ENCODE assay signal across 8 cellular contexts in the genomic region with DNA sequence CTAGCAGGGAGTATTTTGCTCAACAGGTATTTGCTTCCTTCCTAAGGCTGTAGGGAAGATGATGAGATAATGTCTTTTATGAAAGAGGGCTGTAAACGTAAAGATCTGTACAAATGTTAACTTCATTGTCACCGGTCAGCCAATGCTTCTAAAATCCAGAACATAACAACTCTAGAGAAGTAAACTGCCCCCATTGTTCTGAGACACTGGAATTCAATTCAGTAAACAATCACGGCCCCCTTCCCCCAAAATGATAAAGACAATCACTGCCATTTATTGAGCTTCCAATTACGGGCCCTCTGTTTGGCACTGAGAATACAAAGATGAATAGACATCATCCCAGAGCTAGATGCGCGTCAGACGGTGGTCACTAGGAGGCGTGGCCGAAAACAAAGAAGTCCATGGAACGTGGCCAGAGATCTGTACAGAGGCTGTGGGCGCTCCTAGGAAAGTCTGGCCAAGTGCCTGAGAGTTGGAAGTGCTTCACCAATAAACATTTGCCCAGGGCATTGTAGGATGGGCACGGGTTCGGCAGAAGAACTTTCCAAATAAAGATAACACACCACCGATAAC. TPM values are rescaled to one million over a fixed set of nuclear protein-coding genes. Genes with fewer than 3 reads are reported as not detected.
DNase-seq lines count a peak whose midpoint lies in the region; ATAC-seq and TF ChIP-seq lines count a peak whose summit lies in the region.

No MANE protein-coding gene starts in this region.

- no peaks in the 10 kb centered on the region for H3K27me3 Mint-ChIP-seq in CD14-positive monocyte (ENCODE audit: low read depth in 3 of 3)

- peak overlapping the region; percentile 99 to 100 (median 100) for H3K27ac Mint-ChIP-seq in CD14-positive monocyte

- H3K27ac ChIP-seq in coronary artery = peak overlapping the region; percentile 94

- peak overlapping the region; percentile 90 to 99 for H3K4me3 Mint-ChIP-seq in CD14-positive monocyte

- TF ChIP-seq CTCF in CD14-positive monocyte (IDR thresholded peaks at IDR 0.05) = no peak
- no peak for TF ChIP-seq CTCF in coronary artery (IDR thresholded peaks at IDR 0.05)

- peaks cover 0 to 2% (median 0%) of the 10 kb centered on the region in 7 donors for H3K9me3 Mint-ChIP-seq in CD14-positive monocyte

- DNase-seq in CD14-positive monocyte (ENCODE audit: low spot score) (peak; percentile 78), M059J (ENCODE audit: low read depth) (peak; percentile 92), SW 1271 (lab: John Stamatoyannopoulos, UW) (peak; percentile 35 to 80), coronary artery (ENCODE audit: low spot score) (no peak), kidney tubule cell (ENCODE audit: low spot score) (peak; percentile 84)
- peak; percentile 59 for DNase-seq in stimulated activated CD4-positive, alpha-beta T cell treated with anti-CD3 and anti-CD28 coated beads, Interleukin-15, amount 100 ng/mL, for 24 hours

- peaks cover 21% of the 10 kb centered on the region for H3K4me1 Mint-ChIP-seq in CD14-positive monocyte

- peak overlapping the region; percentile 89 for H3K4me3 ChIP-seq in coronary artery

- ATAC-seq in GM19455 (IDR thresholded peaks at IDR 0.05; ENCODE audit: unreplicated experiment) (peak; percentile 34), HG03469 (IDR thresholded peaks at IDR 0.05; ENCODE audit: unreplicated experiment) (no peak)

- intact Hi-C loops in CD14-positive monocyte (cut with micrococcal nuclease) = loop anchor here (2.0 to 5.0 kb wide), 2 partner anchors 25 to 330 kb away; a partner anchor contains a TSS

- peaks cover 36 to 43% of the 10 kb centered on the region in 2 donors for H3K36me3 Mint-ChIP-seq in CD14-positive monocyte

RNA-seq across cellular contexts. Expression of a gene that starts 0.6 kb away (rescaled TPM):
- 100 to 1,000 TPM; 220 to 224 TPM for polyA plus RNA-seq in CD14-positive monocyte
- total RNA-seq in M059J (2014; rRNA removed; shearing (Covaris generic)) = 87.6 and 166 TPM in 2 replicates

RNA-seq across cellular contexts. Expression of a gene that starts 0.9 kb away (rescaled TPM):
- 1 to 10 TPM; 4.3 to 6.4 TPM for polyA plus RNA-seq in CD14-positive monocyte
- 106 and 150 TPM in 2 replicates for total RNA-seq in M059J (2014; rRNA removed; shearing (Covaris generic))

RNA-seq across cellular contexts. Expression of a gene that starts 25.0 kb away (rescaled TPM):
- polyA plus RNA-seq in CD14-positive monocyte = 10 to 100 TPM; 29.2 to 31.8 TPM
- 57.7 and 69.5 TPM in 2 replicates for total RNA-seq in M059J (2014; rRNA removed; shearing (Covaris generic))

RNA-seq across cellular contexts. Expression of a gene that starts 36.3 kb away (rescaled TPM):
- polyA plus RNA-seq in CD14-positive monocyte = 10 to 100 TPM in 1 of 2 donors, 1 to 10 TPM in 1; 5.1 to 19.9 TPM
- 224 and 254 TPM in 2 replicates for total RNA-seq in M059J (2014; rRNA removed; shearing (Covaris generic))

RNA-seq across cellular contexts. Expression of a gene that starts 39.4 kb away (rescaled TPM):
- polyA plus RNA-seq in CD14-positive monocyte = under 1 TPM in 1 of 2 donors, not detected in 1; 0.18 TPM
- total RNA-seq in M059J (2014; rRNA removed; shearing (Covaris generic)) = 4.3 and 5.0 TPM in 2 replicates
